ENCODE assay signal across 21 cellular contexts in genomic region chr10:5522913-5523560, GRCh38. TPM values are rescaled to one million over a fixed set of nuclear protein-coding genes. Genes with fewer than 3 reads are reported as not detected.
DNase-seq lines count a peak whose midpoint lies in the region; ATAC-seq, FAIRE-seq and TF ChIP-seq lines count a peak whose summit lies in the region.
"Had no signal": no experiment of that assay in that cellular context is flagged by ENCODE, and none has a peak within 500 bp of the region (broad histone marks: within the 10 kb centered on the region; RNA-seq: fewer than 3 reads in every experiment).

No MANE protein-coding gene starts in this region.

- no peaks in the 10 kb centered on the region for H3K4me1 Mint-ChIP-seq in activated T-cell treated with anti-CD3 and anti-CD28 coated beads, Interleukin-2, amount 50 U/mL, for 24 hours (ENCODE audit: low read depth)
- H3K4me1 Mint-ChIP-seq: CD4-positive, alpha-beta memory T cell had no signal

- BruUV-seq in K562 (replicated peaks; lab: Mats Ljungman, UMichigan) = no TSS peak

- H3K27me3 Mint-ChIP-seq in activated T-cell treated with anti-CD3 and anti-CD28 coated beads, Interleukin-2, amount 50 U/mL, for 24 hours = peaks cover 2% of the 10 kb centered on the region

- peak; percentile 89 for ATAC-seq in K562
- no peak for ATAC-seq in GM21360 (IDR thresholded peaks at IDR 0.05; ENCODE audit: unreplicated experiment)
- ATAC-seq: HepG2 had no signal

- H3K79me2 ChIP-seq in K562 (ENCODE audit: control insufficient read depth, insufficient read depth, low read length) = no peaks in the 10 kb centered on the region

- peak; percentile 18 to 36 (median 28); a peak in 4 of 6 replicates for TF ChIP-seq CTCF in K562 (IDR thresholded peaks at IDR 0.05 in 2 of 3, conservative IDR thresholded peaks at IDR 0.05 in 1 of 3; ENCODE audit: insufficient read depth in 2 of 3, low read depth in 1 of 3, low read length in 3 of 3)
- TF ChIP-seq CTCF in suprapubic skin (IDR thresholded peaks at IDR 0.05) = no peak

- TF ChIP-seq POLR2A in K562 (conservative IDR thresholded peaks at IDR 0.05) (no peak), suprapubic skin (IDR thresholded peaks at IDR 0.05) (no peak)

- H3K27me3 ChIP-seq in K562 (ENCODE audit: control insufficient read depth in 2 of 2, insufficient read depth in 2 of 2, low read length in 2 of 2) (no peaks in the 10 kb centered on the region), suprapubic skin (no peaks in the 10 kb centered on the region)

- no peak overlapping the region for H3K27ac Mint-ChIP-seq in activated T-cell treated with anti-CD3 and anti-CD28 coated beads, Interleukin-2, amount 50 U/mL, for 24 hours

- H3K4me3 Mint-ChIP-seq in activated T-cell treated with anti-CD3 and anti-CD28 coated beads, Interleukin-2, amount 50 U/mL, for 24 hours = no peak overlapping the region
- H3K4me3 Mint-ChIP-seq: CD4-positive, alpha-beta memory T cell had no signal

- no peaks in the 10 kb centered on the region for H4K20me1 ChIP-seq in K562 (replicated peaks; ENCODE audit: control insufficient read depth, insufficient read depth, low read length)

- no peaks in the 10 kb centered on the region for H3K9me3 Mint-ChIP-seq in activated T-cell treated with anti-CD3 and anti-CD28 coated beads, Interleukin-2, amount 50 U/mL, for 24 hours

- peaks cover 2 to 19% of the 10 kb centered on the region in 2 experiments; a peak in 3 of 5 replicates for H3K4me1 ChIP-seq in K562 (replicated peaks in 1 of 2; ENCODE audit: control insufficient read depth in 2 of 2, insufficient read depth in 2 of 2, low read length in 2 of 2)
- H3K4me1 ChIP-seq in suprapubic skin = peaks cover 28% of the 10 kb centered on the region

- FAIRE-seq in K562 (lab: Jason Lieb, UNC) = no peak
- FAIRE-seq: GM12892, H54, HepG2 had no signal

- H2AFZ ChIP-seq in K562 (ENCODE audit: low read depth, low read length) = peak overlapping the region; percentile 33

- peak; percentile 11 for DNase-seq in activated T-cell treated with anti-CD3 and anti-CD28 coated beads, Interleukin-2, amount 50 U/mL, for 24 hours
- DNase-seq in activated T-cell treated with anti-CD3 and anti-CD28 coated beads, Interleukin-2, amount 50 U/mL, for 48 hours = no peak
- peak; percentile 28 to 48 (median 44) for DNase-seq in K562 (ENCODE audit: extremely low read depth in 1 of 4, low spot score in 3 of 4)
- peak; percentile 81 for DNase-seq in mesenteric fat pad (ENCODE audit: low spot score)
- DNase-seq in suprapubic skin (ENCODE audit: low spot score in 2 of 2) = peak; percentile 53 to 54
- DNase-seq in amygdala (lab: John Stamatoyannopoulos, UW) = no peak
- no peak for DNase-seq in ACHN
- DNase-seq: Calu3; CD4-positive, alpha-beta memory T cell; MV-4-11; NCI-H1694 treated with DMSO at 0.1 percent for 48 hours; NCI-H510A; NCI-H82; RPMI8226 had no signal

- H3K36me3 Mint-ChIP-seq in activated T-cell treated with anti-CD3 and anti-CD28 coated beads, Interleukin-2, amount 50 U/mL, for 24 hours (ENCODE audit: low read depth) = no peaks in the 10 kb centered on the region
- H3K36me3 Mint-ChIP-seq: CD4-positive, alpha-beta memory T cell had no signal

- H3K4me3 ChIP-seq in K562 (no peak overlapping the region), suprapubic skin (no peak overlapping the region)

- H3K36me3 ChIP-seq in K562 (ENCODE audit: control insufficient read depth, insufficient read depth, low read length) = no peaks in the 10 kb centered on the region; the same call in 2 of the 3 replicates
- H3K36me3 ChIP-seq in suprapubic skin = no peaks in the 10 kb centered on the region

- peaks cover 5% of the 10 kb centered on the region; the same call in 1 of the 2 replicates for H3K9me3 ChIP-seq in K562 (replicated peaks; ENCODE audit: control insufficient read depth, insufficient read depth, low read depth, low read length)
- H3K9me3 ChIP-seq in suprapubic skin = no peaks in the 10 kb centered on the region

- intact Hi-C loops in K562 (cut with micrococcal nuclease) = no loop called here

- CTCF ChIA-PET in K562 (lab: Yijun Ruan, JAX; ENCODE audit: low intra/inter-chr PET ratio) = no interaction called here

- H3K27ac ChIP-seq in K562 (ENCODE audit: extremely low read depth, low read depth, low read length) (no peak overlapping the region), suprapubic skin (no peak overlapping the region)
- H3K27ac ChIP-seq: KMS-11 had no signal

- 49% methylated on average over 6 of the region's 7 CpGs for WGBS in K562 (ENCODE audit: insufficient coverage, low coverage, missing lambda C conversion rate)
- WGBS in suprapubic skin = 76% methylated on average over 7 of the region's 7 CpGs

- H3K4me2 ChIP-seq in K562 (ENCODE audit: insufficient read depth, low read length) = no peak overlapping the region
- H3K4me2 ChIP-seq: KMS-11 had no signal

- H3K9ac ChIP-seq in K562 (ENCODE audit: insufficient read depth in 1 of 2, low read depth in 2 of 2, low read length in 2 of 2) = peak overlapping the region in 1 of 2 experiments; percentile 54; a peak in 2 of 4 replicates
- H3K9ac ChIP-seq: KMS-11 had no signal

- TF ChIP-seq EP300 in K562 (IDR thresholded peaks at IDR 0.05; ENCODE audit: low read length) = no peak
- no peak for TF ChIP-seq EP300 in suprapubic skin (IDR thresholded peaks at IDR 0.05)

- no peaks in the 10 kb centered on the region for H3K9me1 ChIP-seq in K562 (ENCODE audit: control insufficient read depth, insufficient read depth, low read length)

- POLR2A ChIA-PET in K562 (lab: Yijun Ruan, JAX) = no interaction called here

- TF ChIP-seq RAD21 in K562 (CRISPR knock-in tag; conservative IDR thresholded peaks at IDR 0.05 in 1 of 2, IDR thresholded peaks at IDR 0.05 in 1 of 2) = 0 out of 4 replicates have a peak, but pooled peaks of 1 of the 2 experiments have one; percentile 11

- in situ Hi-C loops in K562 (cut with MboI) (no loop called here), ACHN (cut with HindIII; ENCODE audit: low pct_ligation_motif_present, low pct_unique_long_range_greater_than_20kb, low sequenced_read_pairs) (no loop called here)

TF ChIP-seq in K562, 482 proteins besides CTCF, POLR2A, EP300 and RAD21:
- 0 out of 2 replicates have a peak, but pooled peaks have one; percentile 36 for TF ChIP-seq ESRRA (IDR thresholded peaks at IDR 0.05; ENCODE audit: borderline replicate concordance, low read depth)
- peak; percentile 31 to 50 for TF ChIP-seq NRF1 (conservative IDR thresholded peaks at IDR 0.05 in 1 of 2, IDR thresholded peaks at IDR 0.05 in 1 of 2)
- TF ChIP-seq E2F5 (CRISPR knock-in tag; IDR thresholded peaks at IDR 0.05) = no peak

RNA-seq across cellular contexts. Expression of gene CALML3, which starts 1.7 kb away (rescaled TPM):
- not detected in 2 replicates for total RNA-seq in K562 (2011; cell fraction: chromatin; rRNA removed; ENCODE audit: low replicate concordance)
- not detected in 2 replicates for total RNA-seq in K562 (2011; cell fraction: nucleolus; rRNA removed)
- total RNA-seq in K562 (2011; cell fraction: nucleoplasm; rRNA removed) = not detected in 2 replicates
- total RNA-seq in K562 (2014; rRNA removed) = not detected in 2 replicates
- total RNA-seq in K562 (2014; rRNA removed; fragmentation: Illumina TruSeq; extraction: Trizol) = not detected in 2 replicates
- not detected in 2 replicates for total RNA-seq in K562 (2015; rRNA removed; fragmentation: Illumina TruSeq; extraction: Trizol)
- not detected in 2 replicates for total RNA-seq in K562 (2021)
- not detected in 2 replicates for polyA plus RNA-seq in K562 (2011; rRNA removed)
- not detected in 2 replicates for polyA plus RNA-seq in K562 (2011; cell fraction: cytosol; rRNA removed)
- not detected in 2 replicates for polyA plus RNA-seq in K562 (2011; cell fraction: nucleus; rRNA removed)
- not detected in 2 replicates for polyA plus RNA-seq in K562 (2012)
- polyA plus RNA-seq in K562 (2014; fragmentation: Illumina TruSeq; extraction: Trizol) = not detected in 2 replicates
- polyA plus RNA-seq in K562 (2014; fragmentation: Nextera tagmentation; extraction: Ambion mirVana) = not detected
- not detected in 2 replicates for polyA plus RNA-seq in K562 (2014; rRNA removed)
- not detected in 2 replicates for polyA minus RNA-seq in K562 (2011; rRNA and poly(A)+ RNA removed)
- polyA minus RNA-seq in K562 (2011; cell fraction: cytosol; rRNA and poly(A)+ RNA removed) = not detected in 2 replicates
- not detected in 2 replicates for polyA minus RNA-seq in K562 (2011; cell fraction: nucleus; rRNA and poly(A)+ RNA removed)
- not detected for total RNA-seq in mesenteric fat pad
- total RNA-seq in suprapubic skin = 100 to 1,000 TPM in 2 of 4 donors, 10 to 100 TPM in 2; 27.4 to 296 (median 105) TPM
- total RNA-seq: A172; Calu3; CD4-positive, alpha-beta memory T cell; HepG2 had no signal
- polyA plus RNA-seq: BJ; CD4-positive, alpha-beta memory T cell; HepG2 had no signal

RNA-seq across cellular contexts. Expression of gene CALML5, which starts 23.7 kb away (rescaled TPM):
- total RNA-seq in K562 (2011; cell fraction: chromatin; rRNA removed; ENCODE audit: low replicate concordance) = not detected in 2 replicates
- not detected in 2 replicates for total RNA-seq in K562 (2011; cell fraction: nucleolus; rRNA removed)
- not detected in 2 replicates for total RNA-seq in K562 (2011; cell fraction: nucleoplasm; rRNA removed)
- total RNA-seq in K562 (2014; rRNA removed) (not detected in 2 replicates), K562 (2014; rRNA removed; fragmentation: Illumina TruSeq; extraction: Trizol) (not detected in 2 replicates), K562 (2015; rRNA removed; fragmentation: Illumina TruSeq; extraction: Trizol) (not detected in 2 replicates), K562 (2021) (not detected in 2 replicates), mesenteric fat pad (not detected), suprapubic skin (1,000 to 10,000 TPM in 3 of 4 donors, 100 to 1,000 TPM in 1; 429 to 3,135 (median 2,230) TPM)
- polyA plus RNA-seq in K562 (2011; rRNA removed) (not detected in 2 replicates), K562 (2014; fragmentation: Illumina TruSeq; extraction: Trizol) (not detected in 2 replicates), K562 (2014; fragmentation: Nextera tagmentation; extraction: Ambion mirVana) (not detected), K562 (2014; rRNA removed) (not detected in 2 replicates)
- polyA plus RNA-seq in K562 (2011; cell fraction: cytosol; rRNA removed) = not detected in 2 replicates
- not detected in 2 replicates for polyA plus RNA-seq in K562 (2011; cell fraction: nucleus; rRNA removed)
- polyA plus RNA-seq in K562 (2012) = not detected in 2 replicates
- not detected in 2 replicates for polyA minus RNA-seq in K562 (2011; rRNA and poly(A)+ RNA removed)
- polyA minus RNA-seq in K562 (2011; cell fraction: cytosol; rRNA and poly(A)+ RNA removed) = not detected in 2 replicates
- polyA minus RNA-seq in K562 (2011; cell fraction: nucleus; rRNA and poly(A)+ RNA removed) = not detected in 2 replicates
- total RNA-seq: A172; Calu3; CD4-positive, alpha-beta memory T cell; HepG2 had no signal
- polyA plus RNA-seq: BJ; CD4-positive, alpha-beta memory T cell; HepG2 had no signal

Comparison
In these comparisons a context has a peak if more than half of its experiments do, and no peak if none do; other contexts are left out.
1. DNase-seq: peak in activated T-cell treated with anti-CD3 and anti-CD28 coated beads, Interleukin-2, amount 50 U/mL, for 24 hours (single experiment), K562 (4 of 4), mesenteric fat pad (single experiment) and suprapubic skin (2 of 2); none in activated T-cell treated with anti-CD3 and anti-CD28 coated beads, Interleukin-2, amount 50 U/mL, for 48 hours (0 of 2), amygdala (0 of 56) and ACHN (single experiment).
2. CTCF ChIP-seq: peak in K562 (3 of 3); none in suprapubic skin (0 of 2).
3. RNA of gene CALML3, which starts 1.7 kb away (total RNA-seq): 27.4 to 296 TPM in suprapubic skin; not detected in K562 and not detected in mesenteric fat pad (single experiment); every median in the first group is over 10 times any median in the second.
4. RNA of gene CALML5, which starts 23.7 kb away (total RNA-seq): 429 to 3,135 TPM in suprapubic skin; not detected in K562 and not detected in mesenteric fat pad (single experiment); every median in the first group is over 100 times any median in the second.